23 cellular contexts compared by ENCODE assay signal in the genomic region with DNA sequence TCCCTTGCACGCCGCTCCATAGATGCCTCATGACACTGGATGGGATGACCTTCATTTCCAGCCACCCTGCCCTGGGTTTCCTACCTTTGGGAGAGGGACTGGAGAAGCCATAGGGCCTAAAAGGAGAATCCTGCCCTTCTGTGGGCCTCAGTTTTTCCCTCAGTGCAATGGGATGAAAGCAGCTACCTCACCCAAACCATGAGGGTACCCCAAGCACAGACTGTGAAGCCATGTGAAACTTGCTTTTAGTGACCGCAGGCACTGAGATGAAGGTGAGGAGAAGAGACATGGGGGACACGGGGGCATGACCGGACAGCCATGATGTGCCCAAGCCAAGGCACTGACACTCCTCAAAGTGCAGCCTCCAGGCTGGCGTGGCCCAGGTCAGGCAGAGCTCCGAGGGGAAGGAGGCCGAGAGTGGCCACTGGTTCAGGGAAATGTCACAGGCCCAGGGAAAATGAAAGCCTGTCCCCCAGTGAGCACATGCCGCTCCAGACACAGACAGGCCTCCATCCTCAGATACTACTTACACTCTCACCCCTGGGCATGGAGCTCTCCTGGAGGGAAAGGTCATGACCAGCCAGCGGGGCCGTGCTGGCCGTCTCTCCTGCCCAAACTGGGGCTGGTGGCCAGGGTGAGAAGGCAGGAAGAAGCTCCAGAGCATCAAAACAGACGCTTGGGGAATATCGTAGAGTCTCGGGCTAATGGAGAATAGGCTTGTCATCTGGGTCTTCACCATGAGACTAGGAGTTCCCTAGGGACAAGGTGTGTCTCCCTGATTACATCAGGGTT.
DNase-seq lines count a peak whose midpoint lies in the region; ATAC-seq, FAIRE-seq and TF ChIP-seq lines count a peak whose summit lies in the region.
"Had no signal": no experiment of that assay in that cellular context is flagged by ENCODE, and none has a peak within 500 bp of the region (broad histone marks: within the 10 kb centered on the region; RNA-seq: fewer than 3 reads in every experiment).

No MANE protein-coding gene starts in this region.

- H3K4me2 ChIP-seq in HepG2 (ENCODE audit: low read depth, low read length) (no peak overlapping the region), neuronal stem cell (ENCODE audit: insufficient read depth, low read length, poor library complexity, severe bottlenecking) (no peak overlapping the region)
- H3K4me2 ChIP-seq: A549 had no signal

- DNase-seq in HepG2 (ENCODE audit: low spot score), result no peak
- DNase-seq in right lobe of liver, result no peak
- peak; percentile 53 for DNase-seq in NCI-H69 (lab: John Stamatoyannopoulos, UW)
- DNase-seq in neuronal stem cell (ENCODE audit: low spot score), result no peak
- DNase-seq in NCI-H446 (lab: John Stamatoyannopoulos, UW), result no peak
- no peak for DNase-seq in foreskin fibroblast
- no peak for DNase-seq in activated T-cell treated with anti-CD3 and anti-CD28 coated beads, Interleukin-2, amount 50 U/mL, for 48 hours
- DNase-seq: 8988T; ACHN; AML-193; BE2C; Caco-2; CD4-positive, CD25-positive, alpha-beta regulatory T cell; CD8-positive, alpha-beta T cell; DMS153; DND-41; GM23248; H9 had no signal

- H2BK15ac ChIP-seq in neuronal stem cell (ENCODE audit: low read length), result no peak overlapping the region

- H3K27me3 ChIP-seq in HepG2 (ENCODE audit: control insufficient read depth in 1 of 2, insufficient read depth in 2 of 2, low read length in 2 of 2), result peaks cover 10 to 58% of the 10 kb centered on the region in 2 experiments
- no peaks in the 10 kb centered on the region for H3K27me3 ChIP-seq in right lobe of liver
- no peaks in the 10 kb centered on the region for H3K27me3 ChIP-seq in neuronal stem cell (ENCODE audit: control insufficient read depth in 3 of 3, insufficient read depth in 3 of 3, low read depth in 1 of 3, low read length in 3 of 3)
- H3K27me3 ChIP-seq: BE2C had no signal

- no peak overlapping the region for H4K91ac ChIP-seq in neuronal stem cell (ENCODE audit: low read depth, low read length, poor library complexity)

- ATAC-seq in HepG2, result no peak
- ATAC-seq in right lobe of liver, result no peak
- ATAC-seq: A549; CD8-positive, alpha-beta T cell; HCT116 had no signal

- H3K79me1 ChIP-seq in neuronal stem cell (ENCODE audit: low read depth, low read length), result no peaks in the 10 kb centered on the region

- POLR2A ChIA-PET in HepG2 (lab: Yijun Ruan, JAX), result no interaction called here

- H3K4ac ChIP-seq in neuronal stem cell (ENCODE audit: low read length), result no peak overlapping the region

- no peaks in the 10 kb centered on the region for H3K9me3 ChIP-seq in HepG2 (ENCODE audit: low read length)
- H3K9me3 ChIP-seq in right lobe of liver, result no peaks in the 10 kb centered on the region
- peaks cover 0 to 1% of the 10 kb centered on the region in 2 donors for H3K9me3 ChIP-seq in neuronal stem cell (replicated peaks in 1 of 2; ENCODE audit: control insufficient read depth in 2 of 2, insufficient read depth in 1 of 2, low read depth in 1 of 2, low read length in 2 of 2)
- H3K9me3 ChIP-seq: A549, BE2C, Caco-2 had no signal

- no peak overlapping the region for H2BK120ac ChIP-seq in neuronal stem cell (ENCODE audit: low read depth, low read length)

- FAIRE-seq in HepG2 (lab: Jason Lieb, UNC), result no peak
- FAIRE-seq: A549, G401.6, GM12892 had no signal

- H3K36me3 ChIP-seq in HepG2 (replicated peaks in 1 of 2; ENCODE audit: control insufficient read depth in 1 of 2, insufficient read depth in 2 of 2, low read length in 2 of 2), result no peaks in the 10 kb centered on the region
- H3K36me3 ChIP-seq in right lobe of liver, result no peaks in the 10 kb centered on the region
- H3K36me3 ChIP-seq in neuronal stem cell (replicated peaks in 1 of 2; ENCODE audit: control insufficient read depth in 2 of 2, insufficient read depth in 2 of 2, low read length in 2 of 2), result no peaks in the 10 kb centered on the region
- H3K36me3 ChIP-seq: BE2C had no signal

- no peak for TF ChIP-seq EP300 in HepG2 (IDR thresholded peaks at IDR 0.05; ENCODE audit: low read depth in 2 of 2, low read length in 2 of 2)
- TF ChIP-seq EP300 in HepG2 (CRISPR knock-in tag; IDR thresholded peaks at IDR 0.05; ENCODE audit: borderline replicate concordance), result no peak

- no peak for TF ChIP-seq CTCF in HepG2 (CRISPR knock-in tag; IDR thresholded peaks at IDR 0.05)
- TF ChIP-seq CTCF in right lobe of liver (IDR thresholded peaks at IDR 0.05), result no peak
- no peak for TF ChIP-seq CTCF in foreskin fibroblast (IDR thresholded peaks at IDR 0.05; ENCODE audit: low read depth, low read length)

- intact Hi-C loops in HepG2 (cut with micrococcal nuclease; ENCODE audit: unreplicated experiment) (no loop called here), right lobe of liver (cut with DNase I) (loop anchor here (5.0 to 10.0 kb wide), 2 partner anchors 175 to 257 kb away; no protein-coding TSS in a partner anchor)

- H3K23ac ChIP-seq in neuronal stem cell (ENCODE audit: low read depth, low read length, poor library complexity), result no peak overlapping the region

- no peaks in the 10 kb centered on the region for H3K79me2 ChIP-seq in HepG2 (ENCODE audit: insufficient read depth, low read length)

- no peak overlapping the region for H3K4me3 ChIP-seq in HepG2 (replicated peaks in 1 of 3; ENCODE audit: insufficient read depth in 1 of 3, low read depth in 2 of 3, low read length in 3 of 3)
- no peak overlapping the region for H3K4me3 ChIP-seq in right lobe of liver
- peak overlapping the region in 1 of 2 donors; percentile 9 for H3K4me3 ChIP-seq in neuronal stem cell (ENCODE audit: low read length in 2 of 2)
- H3K4me3 ChIP-seq in foreskin fibroblast (ENCODE audit: low read depth in 1 of 2, low read length in 2 of 2), result no peak overlapping the region
- H3K4me3 ChIP-seq: A549, GM23248 had no signal

- CTCF ChIA-PET in HepG2 (lab: Yijun Ruan, JAX; ENCODE audit: low intra/inter-chr PET ratio, low total read pairs), result interaction anchor here (1.2 kb wide), 1 partner anchor 62 kb away, joined by 3 read pairs; no protein-coding TSS in a partner anchor

- H4K20me1 ChIP-seq in HepG2 (ENCODE audit: insufficient read depth, low read length), result no peaks in the 10 kb centered on the region

- H2AK5ac ChIP-seq in neuronal stem cell (ENCODE audit: low read depth, low read length), result no peak overlapping the region

- TF ChIP-seq RAD21 in HepG2 (CRISPR knock-in tag; IDR thresholded peaks at IDR 0.05), result no peak

- no TSS peak for BruUV-seq in HepG2 (replicated peaks; lab: Mats Ljungman, UMichigan)

- in situ Hi-C loops in HepG2 (cut with HindIII; ENCODE audit: extremely low pct_ligation_motif_present, low pct_unique_long_range_greater_than_20kb), result loop anchor here (5.0 kb wide), 1 partner anchor 62 kb away; no protein-coding TSS in a partner anchor

- H2BK12ac ChIP-seq in neuronal stem cell (ENCODE audit: low read length), result peak overlapping the region; percentile 44

- H3K9ac ChIP-seq in HepG2 (ENCODE audit: insufficient read depth, low read depth, low read length) (no peak overlapping the region), neuronal stem cell (ENCODE audit: low read depth, low read length, poor library complexity) (no peak overlapping the region)
- H3K9ac ChIP-seq: GM23248 had no signal

- 36% methylated on average over 15 of the region's 15 CpGs for WGBS in HepG2 (ENCODE audit: low lambda C conversion rate)
- 85% methylated on average over 5 of the region's 15 CpGs for WGBS in right lobe of liver (ENCODE audit: insufficient coverage, low coverage, low lambda C conversion rate, missing lambda C conversion rate)
- no CpG with 5 or more reads among the region's 15 CpGs for WGBS in neuronal stem cell (ENCODE audit: extremely low coverage in 2 of 2, insufficient read length in 2 of 2, insufficient replicate concordance in 1 of 2), 2 donors

- no peak overlapping the region for H3K27ac ChIP-seq in HepG2 (ENCODE audit: extremely low read length, insufficient read depth, low read length)
- no peak overlapping the region for H3K27ac ChIP-seq in right lobe of liver
- H3K27ac ChIP-seq in neuronal stem cell (replicated peaks; ENCODE audit: low read length), result no peak overlapping the region
- H3K27ac ChIP-seq: A549, C4-2B, GM23248 had no signal

- no peak overlapping the region for H3K14ac ChIP-seq in neuronal stem cell (ENCODE audit: low read length)

- no peak for TF ChIP-seq POLR2A in HepG2 (IDR thresholded peaks at IDR 0.05; ENCODE audit: insufficient read depth in 1 of 2, low read depth in 2 of 2, low read length in 2 of 2)
- no peak for TF ChIP-seq POLR2A in right lobe of liver (IDR thresholded peaks at IDR 0.05)

- no peak overlapping the region for H4K8ac ChIP-seq in neuronal stem cell (ENCODE audit: low read depth, low read length)

- no peak overlapping the region for H2BK5ac ChIP-seq in neuronal stem cell (ENCODE audit: low read length)

- no peak overlapping the region for H2AFZ ChIP-seq in HepG2 (ENCODE audit: low read length)
- no peak overlapping the region for H2AFZ ChIP-seq in neuronal stem cell (ENCODE audit: low read length)
- H2AFZ ChIP-seq: GM23248 had no signal

- H3K4me1 ChIP-seq in HepG2 (ENCODE audit: insufficient read depth, low read length) (no peaks in the 10 kb centered on the region), right lobe of liver (no peaks in the 10 kb centered on the region), neuronal stem cell (ENCODE audit: control insufficient read depth in 2 of 2, insufficient read depth in 1 of 2, low read depth in 1 of 2, low read length in 2 of 2) (peaks cover 0 to 2% of the 10 kb centered on the region in 2 donors)
- H3K4me1 ChIP-seq: A549, Caco-2 had no signal

- H3K18ac ChIP-seq in neuronal stem cell (ENCODE audit: low read length), result peak overlapping the region; percentile 45

TF ChIP-seq in HepG2, 621 proteins besides CTCF, POLR2A, EP300 and RAD21:
- TF ChIP-seq RELA (CRISPR knock-in tag; IDR thresholded peaks at IDR 0.05), result no peak
- peak; percentile 53; the same call in 1 of the 2 replicates for TF ChIP-seq ZNF629 (CRISPR knock-in tag; conservative IDR thresholded peaks at IDR 0.05)
- TF ChIP-seq ZNF30 (CRISPR knock-in tag; IDR thresholded peaks at IDR 0.05), result 0 out of 2 replicates have a peak, but pooled peaks have one; percentile 42
- TF ChIP-seq ZNF580 (CRISPR knock-in tag; IDR thresholded peaks at IDR 0.05; ENCODE audit: borderline replicate concordance, low read depth), result no peak
